ENCODE assay signal across 19 cellular contexts in the genomic region with DNA sequence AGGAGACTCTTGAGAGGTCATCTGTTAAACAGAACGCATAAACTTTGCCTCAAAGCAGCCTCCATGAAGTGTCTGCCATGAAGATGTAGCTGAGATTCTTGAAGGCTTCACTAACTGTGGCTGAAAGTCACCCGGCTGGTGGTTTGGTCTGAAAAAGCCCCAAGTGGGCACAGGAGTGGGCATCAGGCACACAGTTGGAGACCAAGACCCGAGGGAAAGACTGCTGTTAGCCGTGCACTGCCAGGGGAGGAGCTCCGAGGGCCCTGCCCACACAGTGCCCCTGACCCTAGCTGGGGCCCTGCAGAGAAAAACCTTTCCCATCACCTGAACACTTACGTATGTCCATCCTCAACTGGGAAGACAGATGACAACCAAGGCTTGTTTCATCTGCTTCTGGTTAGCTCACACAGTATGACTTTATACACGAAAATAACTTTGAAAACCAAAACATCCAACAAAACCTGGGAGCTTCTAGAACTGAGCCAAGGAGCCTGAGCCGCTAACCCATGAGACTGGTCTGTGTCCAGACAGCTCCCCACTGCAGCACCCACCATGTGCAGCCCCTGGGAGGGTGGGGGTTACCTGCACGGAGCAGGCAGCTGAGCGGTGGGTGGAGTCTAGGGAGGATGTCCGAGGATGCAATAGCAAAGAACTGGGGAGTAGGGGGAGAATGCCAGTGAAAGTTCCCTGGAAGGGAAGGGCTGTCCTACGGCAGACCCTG. TPM values are rescaled to one million over a fixed set of nuclear protein-coding genes. Genes with fewer than 3 reads are reported as not detected.
DNase-seq lines count a peak whose midpoint lies in the region; ATAC-seq and TF ChIP-seq lines count a peak whose summit lies in the region.
"Had no signal": no experiment of that assay in that cellular context is flagged by ENCODE, and none has a peak within 500 bp of the region (broad histone marks: within the 10 kb centered on the region; RNA-seq: fewer than 3 reads in every experiment).

No MANE protein-coding gene starts in this region.

- no peak for ATAC-seq in left ventricle myocardium superior
- ATAC-seq in left lung: no peak
- ATAC-seq: heart left ventricle; stimulated activated naive B cell treated with anti-CD40 and anti-IgM and Interleukin-4, amounts not matched to agents 10 μg/mL and 1 μg/mL and 100 μg/mL, for 72 hours had no signal

- H2AFZ ChIP-seq in SU-DHL-6 (ENCODE audit: low read depth, low read length, severe bottlenecking) (no peak overlapping the region), mesenchymal stem cell (ENCODE audit: low read depth, low read length) (no peak overlapping the region)

- peaks cover 34% of the 10 kb centered on the region for H3F3A ChIP-seq in SU-DHL-6 (ENCODE audit: insufficient read depth)

- H3K79me1 ChIP-seq in mesenchymal stem cell (replicated peaks; ENCODE audit: low read length, poor library complexity, severe bottlenecking): peaks cover 18% of the 10 kb centered on the region

- peak overlapping the region; percentile 54 for H4K8ac ChIP-seq in mesenchymal stem cell (ENCODE audit: low read length)

- intact Hi-C loops in left ventricle myocardium superior (cut with micrococcal nuclease) (no loop called here), left lung (cut with DNase I) (no loop called here)

- H4K20me1 ChIP-seq in SU-DHL-6 (ENCODE audit: low read depth, low read length): no peaks in the 10 kb centered on the region; the same call in 1 of the 2 replicates

- H3K79me2 ChIP-seq in SU-DHL-6 (ENCODE audit: insufficient read depth, low read length): peaks cover 72% of the 10 kb centered on the region

- no peak overlapping the region for H3K14ac ChIP-seq in mesenchymal stem cell (ENCODE audit: low read length in 2 of 2)

- no peak overlapping the region for H2BK12ac ChIP-seq in mesenchymal stem cell (ENCODE audit: low read length in 2 of 2)

- H3K9ac ChIP-seq in SU-DHL-6 (ENCODE audit: low read length) (0 out of 2 replicates have a peak overlapping the region, but pooled peaks have one; percentile 6), mesenchymal stem cell (ENCODE audit: low read length) (no peak overlapping the region)
- H3K9ac ChIP-seq: KMS-11 had no signal

- H3K9me3 ChIP-seq in right atrium auricular region (no peaks in the 10 kb centered on the region), SU-DHL-6 (ENCODE audit: insufficient read depth, low read length) (no peaks in the 10 kb centered on the region), mesenchymal stem cell (ENCODE audit: control insufficient read depth, low read length) (no peaks in the 10 kb centered on the region), left lung (no peaks in the 10 kb centered on the region)
- H3K9me3 ChIP-seq: heart left ventricle, uterus had no signal

- no peaks in the 10 kb centered on the region for H3K9me2 ChIP-seq in SU-DHL-6 (replicated peaks; ENCODE audit: insufficient read depth, low read length)

- no peak overlapping the region for H3K4ac ChIP-seq in mesenchymal stem cell (ENCODE audit: low read depth in 1 of 2, low read length in 2 of 2)

- H2BK5ac ChIP-seq in mesenchymal stem cell (ENCODE audit: low read depth, low read length, poor library complexity, severe bottlenecking): no peak overlapping the region

- H2AK5ac ChIP-seq in mesenchymal stem cell (ENCODE audit: low read length, severe bottlenecking): no peak overlapping the region

- H3K27me3 ChIP-seq in right atrium auricular region: no peaks in the 10 kb centered on the region
- no peaks in the 10 kb centered on the region for H3K27me3 ChIP-seq in SU-DHL-6 (ENCODE audit: low read length)
- no peaks in the 10 kb centered on the region for H3K27me3 ChIP-seq in mesenchymal stem cell (ENCODE audit: control insufficient read depth in 1 of 2, insufficient read depth in 1 of 2, low read length in 2 of 2)
- H3K27me3 ChIP-seq in left lung: no peaks in the 10 kb centered on the region
- H3K27me3 ChIP-seq: heart left ventricle, uterus had no signal

- no peak overlapping the region for H3K18ac ChIP-seq in mesenchymal stem cell (ENCODE audit: low read depth in 1 of 2, low read length in 2 of 2)

- WGBS in mesenchymal stem cell: 95% methylated on average over 12 of the region's 12 CpGs

- no peaks in the 10 kb centered on the region for H3K4me1 ChIP-seq in right atrium auricular region
- peaks cover 8% of the 10 kb centered on the region for H3K4me1 ChIP-seq in mesenchymal stem cell (ENCODE audit: control insufficient read depth, insufficient read depth, low read depth, low read length)
- no peaks in the 10 kb centered on the region for H3K4me1 ChIP-seq in left lung
- H3K4me1 ChIP-seq: heart left ventricle, uterus had no signal

- no peak overlapping the region for H3K4me3 ChIP-seq in right atrium auricular region
- H3K4me3 ChIP-seq in SU-DHL-6 (ENCODE audit: insufficient read depth, low read length, poor library complexity, severe bottlenecking): no peak overlapping the region
- no peak overlapping the region for H3K4me3 ChIP-seq in mesenchymal stem cell (ENCODE audit: insufficient read depth in 1 of 2, low read depth in 1 of 2, low read length in 2 of 2)
- no peak overlapping the region for H3K4me3 ChIP-seq in left lung
- H3K4me3 ChIP-seq: heart left ventricle, skin epidermis, uterus had no signal

- H3K27ac ChIP-seq in right atrium auricular region: no peak overlapping the region
- peak overlapping the region; percentile 32 for H3K27ac ChIP-seq in SU-DHL-6 (ENCODE audit: low read depth, low read length)
- no peak overlapping the region for H3K27ac ChIP-seq in mesenchymal stem cell (ENCODE audit: low read length, poor library complexity, severe bottlenecking)
- H3K27ac ChIP-seq in left lung: no peak overlapping the region
- H3K27ac ChIP-seq: heart left ventricle, HL-60, KMS-11, uterus had no signal

- H3K36me3 ChIP-seq in right atrium auricular region (no peaks in the 10 kb centered on the region), SU-DHL-6 (ENCODE audit: low read length) (peaks cover 49% of the 10 kb centered on the region), mesenchymal stem cell (ENCODE audit: control insufficient read depth in 1 of 2, insufficient read depth in 2 of 2, low read depth in 1 of 2, low read length in 2 of 2) (peaks cover 21% of the 10 kb centered on the region in 2 experiments), left lung (peaks cover 0 to 66% of the 10 kb centered on the region in 2 donors)
- H3K36me3 ChIP-seq: uterus had no signal

- H3K23ac ChIP-seq in mesenchymal stem cell (ENCODE audit: low read length in 2 of 2): no peak overlapping the region

- no peak overlapping the region for H2BK15ac ChIP-seq in mesenchymal stem cell (ENCODE audit: low read depth, poor library complexity, severe bottlenecking)

- DNase-seq in right atrium auricular region (ENCODE audit: low spot score): peak; percentile 30
- DNase-seq in left ventricle myocardium superior: no peak
- no peak for DNase-seq in mesenchymal stem cell
- DNase-seq in NCI-H1105 (lab: John Stamatoyannopoulos, UW): no peak
- no peak for DNase-seq in NCI-H2029 (lab: John Stamatoyannopoulos, UW)
- no peak for DNase-seq in left lung
- DNase-seq in activated CD4-positive, CD25-positive, alpha-beta regulatory T cell (lab: John Stamatoyannopoulos, UW): no peak
- DNase-seq: activated naive CD4-positive, alpha-beta T cell treated with Interleukin-2 at 50 U/mL for 16 hours; AML-193; NCI-H1417; NCI-H345; SIG-M5; stimulated activated naive B cell treated with anti-CD40 and anti-IgM and Interleukin-4, amounts not matched to agents 10 μg/mL and 1 μg/mL and 100 μg/mL, for 72 hours; uterus had no signal

- H2BK120ac ChIP-seq in mesenchymal stem cell (ENCODE audit: low read depth, low read length): no peak overlapping the region

- H4K91ac ChIP-seq in mesenchymal stem cell (ENCODE audit: low read length): peak overlapping the region; percentile 65

- H3K4me2 ChIP-seq in SU-DHL-6 (ENCODE audit: low read depth, low read length, poor library complexity, severe bottlenecking): peak overlapping the region; percentile 30
- no peak overlapping the region for H3K4me2 ChIP-seq in mesenchymal stem cell (ENCODE audit: low read length, poor library complexity, severe bottlenecking)
- H3K4me2 ChIP-seq: KMS-11 had no signal

- TF ChIP-seq CTCF in right atrium auricular region (IDR thresholded peaks at IDR 0.05): no peak
- no peak for TF ChIP-seq CTCF in SU-DHL-6 (IDR thresholded peaks at IDR 0.05; ENCODE audit: insufficient read depth, low read length, poor library complexity, severe bottlenecking)
- no peak for TF ChIP-seq CTCF in left lung (IDR thresholded peaks at IDR 0.05)

RNA-seq across cellular contexts. Expression of a gene that starts 15.4 kb away (rescaled TPM):
- under 1 TPM; 0.16 to 0.37 TPM for total RNA-seq in right atrium auricular region
- total RNA-seq in left ventricle myocardium superior: 0.52 TPM
- polyA plus RNA-seq in mesenchymal stem cell (2013, experiment 1 of 2): 3.1 TPM
- 2.9 TPM for polyA plus RNA-seq in mesenchymal stem cell (2013, experiment 2 of 2)
- 1 to 10 TPM; 1.8 to 7.1 TPM for total RNA-seq in left lung
